In genomic region chr3:32296251-32297204, GRCh38 we compare ENCODE assay signal across 8 cellular contexts. TPM values are rescaled to one million over a fixed set of nuclear protein-coding genes. Genes with fewer than 3 reads are reported as not detected.
A peak's percentile ranks its signal among the peaks of the same experiment; 100 is the strongest.
DNase-seq lines count a peak whose midpoint lies in the region; ATAC-seq and TF ChIP-seq lines count a peak whose summit lies in the region.

No MANE protein-coding gene starts in this region.

- TF ChIP-seq CTCF in GM10266 (IDR thresholded peaks at IDR 0.05; ENCODE audit: control insufficient read depth, insufficient read depth, low read depth, missing control alignments): peak; percentile 94
- TF ChIP-seq CTCF in epithelial cell of proximal tubule (conservative IDR thresholded peaks at IDR 0.05; ENCODE audit: low read depth, low read length): peak; percentile 87

- ATAC-seq in HG02885 (IDR thresholded peaks at IDR 0.05; ENCODE audit: poor library complexity, unreplicated experiment): peak; percentile 75
- ATAC-seq in stimulated activated naive CD8-positive, alpha-beta T cell treated with anti-CD3 and anti-CD28 coated beads, Interleukin-15, Interleukin-2, amounts not matched to agents 100 U/mL and 50 U/mL, for 24 hours: peak; percentile 69
- ATAC-seq in HG03571 (IDR thresholded peaks at IDR 0.05; ENCODE audit: unreplicated experiment): no peak

- DNase-seq in GM10266 (ENCODE audit: extremely low spot score) (peak; percentile 67), NOMO-1 treated with dmso at 0.1 percent for 144 hours (lab: John Stamatoyannopoulos, UW; ENCODE audit: unreplicated experiment) (peak; percentile 41), activated T-cell treated with anti-CD3 and anti-CD28 coated beads for 24 hours (ENCODE audit: low read depth) (peak; percentile 26), epithelial cell of proximal tubule (ENCODE audit: low read depth) (no peak), myocyte (ENCODE audit: low read depth) (peak; percentile 71)
- DNase-seq in stimulated activated naive CD8-positive, alpha-beta T cell treated with anti-CD3 and anti-CD28 coated beads, Interleukin-15, Interleukin-2, amounts not matched to agents 100 U/mL and 50 U/mL, for 24 hours: peak; percentile 57

- no peak overlapping the region for H3K4me3 ChIP-seq in epithelial cell of proximal tubule (ENCODE audit: low read depth, low read length)

RNA-seq across cellular contexts. Expression of gene CMTM8, which starts 58.0 kb away (rescaled TPM):
- total RNA-seq in epithelial cell of proximal tubule: 8.8 and 9.2 TPM in 2 replicates
- total RNA-seq in myocyte: 1.8 and 4.8 TPM in 2 replicates
- polyA plus RNA-seq in myocyte (2012): 1.6 TPM
